In the genomic region with DNA sequence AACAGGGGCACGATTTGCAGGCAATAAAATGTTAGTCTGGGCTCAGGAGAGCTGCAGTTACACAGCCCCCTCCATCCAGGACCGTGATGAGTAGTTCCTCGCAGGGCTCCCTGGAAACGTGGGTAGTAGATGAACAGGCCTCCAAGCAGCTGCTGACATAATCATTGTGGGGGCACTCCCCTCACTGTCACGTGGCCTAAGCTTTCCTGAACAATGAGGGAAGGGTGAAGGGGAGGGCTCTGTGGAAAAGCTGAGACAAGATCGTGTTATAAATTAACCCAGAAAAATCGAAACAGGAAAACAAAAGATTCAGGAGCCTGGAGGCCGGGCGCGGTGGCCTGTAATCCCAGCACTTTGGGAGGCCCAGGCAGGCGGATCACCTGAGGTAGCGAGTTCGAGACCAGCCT, we compare ENCODE assay signal across 8 cellular contexts. TPM values are rescaled to one million over a fixed set of nuclear protein-coding genes. Genes with fewer than 3 reads are reported as not detected.
DNase-seq lines count a peak whose midpoint lies in the region; ATAC-seq and TF ChIP-seq lines count a peak whose summit lies in the region.

No MANE protein-coding gene starts in this region.

- CTCF ChIA-PET in activated CD8-positive, alpha-beta T cell treated with anti-CD3 and anti-CD28 coated beads for 36 hours (lab: Charles Lee): interaction anchor here (1.0 to 5.2 kb wide), 3 partner anchors 14 to 43 kb away, joined by 3 to 27 read pairs (median 14); a partner anchor contains a TSS

- H3K27me3 Mint-ChIP-seq in activated CD8-positive, alpha-beta T cell treated with anti-CD3 and anti-CD28 coated beads for 36 hours: no peaks in the 10 kb centered on the region

- H3K4me1 Mint-ChIP-seq in activated CD8-positive, alpha-beta T cell treated with anti-CD3 and anti-CD28 coated beads for 36 hours (ENCODE audit: low read depth): peaks cover 41% of the 10 kb centered on the region

- H3K9me3 Mint-ChIP-seq in activated CD8-positive, alpha-beta T cell treated with anti-CD3 and anti-CD28 coated beads for 36 hours: no peaks in the 10 kb centered on the region

- H3K4me3 Mint-ChIP-seq in activated CD8-positive, alpha-beta T cell treated with anti-CD3 and anti-CD28 coated beads for 36 hours: no peak overlapping the region

- DNase-seq in AG10803 (ENCODE audit: low read depth) (peak; percentile 97), HT-29 (ENCODE audit: low spot score) (peak; percentile 80), erythroblast (lab: John Stamatoyannopoulos, UW) (peak; percentile 63 to 70), mucosa of gallbladder (ENCODE audit: low spot score) (peak; percentile 93), superior temporal gyrus (ENCODE audit: extremely low spot score) (peak; percentile 83)
- DNase-seq in activated CD8-positive, alpha-beta T cell treated with anti-CD3 and anti-CD28 coated beads for 36 hours: peak; percentile 84

- no peak overlapping the region; the same call in 1 of the 2 replicates for H3K4me3 ChIP-seq in AG10803 (ENCODE audit: low read length)

- TF ChIP-seq POLR2A in erythroblast (IDR thresholded peaks at IDR 0.05; ENCODE audit: low read length): no peak

- no peak for TF ChIP-seq CTCF in AG10803 (conservative IDR thresholded peaks at IDR 0.05; ENCODE audit: low read length)
- no peak for TF ChIP-seq CTCF in activated CD8-positive, alpha-beta T cell treated with anti-CD3 and anti-CD28 coated beads for 36 hours (IDR thresholded peaks at IDR 0.05)

- intact Hi-C loops in activated CD8-positive, alpha-beta T cell treated with anti-CD3 and anti-CD28 coated beads for 36 hours (cut with micrococcal nuclease): loop anchor here (2.0 kb wide), 1 partner anchor 29 kb away; a partner anchor contains a TSS

- ATAC-seq in activated CD8-positive, alpha-beta T cell treated with anti-CD3 and anti-CD28 coated beads for 36 hours: peak; percentile 7
- ATAC-seq in GM18498 (IDR thresholded peaks at IDR 0.05; ENCODE audit: unreplicated experiment): no peak
- ATAC-seq in HG02623 (IDR thresholded peaks at IDR 0.05; ENCODE audit: unreplicated experiment): no peak

- H3K27ac Mint-ChIP-seq in activated CD8-positive, alpha-beta T cell treated with anti-CD3 and anti-CD28 coated beads for 36 hours: no peak overlapping the region

- peaks cover 27% of the 10 kb centered on the region for H3K36me3 Mint-ChIP-seq in activated CD8-positive, alpha-beta T cell treated with anti-CD3 and anti-CD28 coated beads for 36 hours (ENCODE audit: low read depth)

- POLR2A ChIA-PET in activated CD8-positive, alpha-beta T cell treated with anti-CD3 and anti-CD28 coated beads for 36 hours (lab: Charles Lee): interaction anchor here (0.9 to 22.8 kb wide), 10 partner anchors 8 to 94 kb away, joined by 3 to 476 read pairs (median 8); a partner anchor contains a TSS

RNA-seq across cellular contexts. Expression of a gene that starts 1.3 kb away (rescaled TPM):
- 37.1 and 43.5 TPM in 2 replicates for total RNA-seq in HT-29 (2014; rRNA removed; shearing (Covaris generic))
- 100 to 1,000 TPM; 123 to 129 TPM for total RNA-seq in activated CD8-positive, alpha-beta T cell treated with anti-CD3 and anti-CD28 coated beads for 36 hours
- 123 TPM for total RNA-seq in mucosa of gallbladder

RNA-seq across cellular contexts. Expression of a gene that starts 9.2 kb away (rescaled TPM):
- total RNA-seq in HT-29 (2014; rRNA removed; shearing (Covaris generic)): 4.9 and 5.8 TPM in 2 replicates
- 10 to 100 TPM; 30.0 to 33.7 TPM for total RNA-seq in activated CD8-positive, alpha-beta T cell treated with anti-CD3 and anti-CD28 coated beads for 36 hours
- total RNA-seq in mucosa of gallbladder: 73.8 TPM

RNA-seq across cellular contexts. Expression of a gene that starts 22.6 kb away (rescaled TPM):
- 12.6 and 14.5 TPM in 2 replicates for total RNA-seq in HT-29 (2014; rRNA removed; shearing (Covaris generic))
- total RNA-seq in activated CD8-positive, alpha-beta T cell treated with anti-CD3 and anti-CD28 coated beads for 36 hours: 10 to 100 TPM; 33.4 to 35.9 TPM
- total RNA-seq in mucosa of gallbladder: 22.5 TPM

RNA-seq across cellular contexts. Expression of a gene that starts 29.6 kb away (rescaled TPM):
- 0.61 and 0.76 TPM in 2 replicates for total RNA-seq in HT-29 (2014; rRNA removed; shearing (Covaris generic))
- 1 to 10 TPM; 4.0 to 4.9 TPM for total RNA-seq in activated CD8-positive, alpha-beta T cell treated with anti-CD3 and anti-CD28 coated beads for 36 hours
- total RNA-seq in mucosa of gallbladder: 0.78 TPM

RNA-seq across cellular contexts. Expression of a gene that starts 35.2 kb away (rescaled TPM):
- total RNA-seq in HT-29 (2014; rRNA removed; shearing (Covaris generic)): not detected in 2 replicates
- total RNA-seq in activated CD8-positive, alpha-beta T cell treated with anti-CD3 and anti-CD28 coated beads for 36 hours: under 1 TPM in 1 of 2 experiments, not detected in 1; 0.09 TPM
- total RNA-seq in mucosa of gallbladder: not detected
